27 cellular contexts compared by ENCODE assay signal in the genomic region with DNA sequence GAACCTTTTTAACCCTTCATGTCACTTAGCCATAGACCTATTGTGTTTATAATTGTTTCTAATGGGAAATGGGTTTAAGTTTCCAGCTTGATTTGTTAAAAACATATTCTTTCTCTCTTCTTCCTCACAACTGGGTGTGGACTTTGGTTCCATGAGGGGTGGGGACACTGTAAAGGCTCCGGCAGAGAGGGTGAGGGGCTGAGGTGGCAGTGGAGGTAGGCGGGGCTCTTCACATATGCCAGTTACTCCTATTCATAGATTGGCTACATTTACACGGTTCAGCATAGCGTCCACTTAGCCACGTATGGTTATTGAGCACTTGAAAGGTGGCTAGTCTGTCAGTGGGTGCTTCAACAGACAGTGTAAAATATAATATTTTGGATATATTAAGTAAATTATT. TPM values are rescaled to one million over a fixed set of nuclear protein-coding genes. Genes with fewer than 3 reads are reported as not detected.
A peak's percentile ranks its signal among the peaks of the same experiment; 100 is the strongest.
DNase-seq lines count a peak whose midpoint lies in the region; ATAC-seq, FAIRE-seq and TF ChIP-seq lines count a peak whose summit lies in the region.
"Had no signal": no experiment of that assay in that cellular context is flagged by ENCODE, and none has a peak within 500 bp of the region (broad histone marks: within the 10 kb centered on the region; RNA-seq: fewer than 3 reads in every experiment).

No MANE protein-coding gene starts in this region.

- H2BK15ac ChIP-seq in mesendoderm (replicated peaks; ENCODE audit: low read depth) = no peak overlapping the region

- WGBS in K562 (ENCODE audit: insufficient coverage, low coverage, missing lambda C conversion rate) = 5% methylated on average over 5 of the region's 5 CpGs
- no CpG with 5 or more reads among the region's 5 CpGs for WGBS in mesendoderm (ENCODE audit: extremely low coverage, insufficient coverage, low lambda C conversion rate)

- H3K36me3 ChIP-seq in CD8-positive, alpha-beta memory T cell (ENCODE audit: insufficient read depth, low read length) = no peaks in the 10 kb centered on the region
- peaks cover 22% of the 10 kb centered on the region for H3K36me3 ChIP-seq in K562 (ENCODE audit: control insufficient read depth, insufficient read depth, low read length)
- no peaks in the 10 kb centered on the region for H3K36me3 ChIP-seq in mesendoderm (ENCODE audit: control insufficient read depth, insufficient read depth, low read length)
- no peaks in the 10 kb centered on the region for H3K36me3 ChIP-seq in osteoblast (ENCODE audit: insufficient read depth, low read length)

- no peak for TF ChIP-seq EP300 in K562 (IDR thresholded peaks at IDR 0.05; ENCODE audit: low read length)

- no peak overlapping the region for H4K8ac ChIP-seq in mesendoderm (ENCODE audit: low read depth, low read length)

- ATAC-seq in K562 (peak; percentile 4; the same call in 1 of the 3 replicates), foreskin keratinocyte (no peak)
- ATAC-seq: Panc1 had no signal

- peaks cover 0 to 17% (median 0%) of the 10 kb centered on the region in 3 donors for H3K36me3 Mint-ChIP-seq in CD8-positive, alpha-beta memory T cell

- H3K4me1 Mint-ChIP-seq in CD8-positive, alpha-beta memory T cell = peaks cover 35 to 79% (median 38%) of the 10 kb centered on the region in 3 donors

- H3K4me1 ChIP-seq in CD8-positive, alpha-beta memory T cell (ENCODE audit: insufficient read depth, low read length) = peaks cover 14% of the 10 kb centered on the region
- H3K4me1 ChIP-seq in K562 (replicated peaks in 1 of 2; ENCODE audit: control insufficient read depth in 2 of 2, insufficient read depth in 2 of 2, low read length in 2 of 2) (peaks cover 11 to 59% of the 10 kb centered on the region in 2 experiments; a peak in 4 of 5 replicates), mesendoderm (ENCODE audit: control insufficient read depth, low read depth, low read length) (no peaks in the 10 kb centered on the region), osteoblast (ENCODE audit: insufficient read depth, low read length) (no peaks in the 10 kb centered on the region), foreskin keratinocyte (peaks cover 12% of the 10 kb centered on the region)

- H3K23ac ChIP-seq in mesendoderm (ENCODE audit: low read length) = no peak overlapping the region

- H4K5ac ChIP-seq in mesendoderm (ENCODE audit: low read length) = no peak overlapping the region

- no peaks in the 10 kb centered on the region for H3K79me1 ChIP-seq in mesendoderm (ENCODE audit: low read length)

- H3K4me3 ChIP-seq in CD8-positive, alpha-beta memory T cell (ENCODE audit: low read length) = no peak overlapping the region
- H3K4me3 ChIP-seq in K562 = no peak overlapping the region
- H3K4me3 ChIP-seq in mesendoderm (ENCODE audit: low read length) = no peak overlapping the region
- no peak overlapping the region for H3K4me3 ChIP-seq in osteoblast (ENCODE audit: insufficient read depth, low read length)
- H3K4me3 ChIP-seq: BLaER1 treated with 17β-estradiol and CSF1 and Interleukin-3, amounts not matched to agents 10 nM and 100 nM had no signal

- no peak overlapping the region for H3K4me3 Mint-ChIP-seq in CD8-positive, alpha-beta memory T cell
- H3K4me3 Mint-ChIP-seq: CD4-positive, alpha-beta memory T cell; IgD-negative memory B cell had no signal

- H4K20me1 ChIP-seq in K562 (replicated peaks; ENCODE audit: control insufficient read depth, insufficient read depth, low read length) = no peaks in the 10 kb centered on the region
- H4K20me1 ChIP-seq in osteoblast (ENCODE audit: insufficient read depth, low read length) = no peaks in the 10 kb centered on the region

- no peak overlapping the region for H3K4ac ChIP-seq in mesendoderm (ENCODE audit: low read depth, low read length)

- TF ChIP-seq CTCF in K562 (IDR thresholded peaks at IDR 0.05 in 2 of 3, conservative IDR thresholded peaks at IDR 0.05 in 1 of 3; ENCODE audit: insufficient read depth in 2 of 3, low read depth in 1 of 3, low read length in 3 of 3) (no peak), osteoblast (IDR thresholded peaks at IDR 0.05; ENCODE audit: extremely low read depth, low read depth, low read length) (no peak), foreskin keratinocyte (conservative IDR thresholded peaks at IDR 0.05) (no peak)

- H2AFZ ChIP-seq in K562 (ENCODE audit: low read depth, low read length) (peak overlapping the region; percentile 57), osteoblast (ENCODE audit: low read length) (no peak overlapping the region)

- peak overlapping the region; percentile 56 for H3K56ac ChIP-seq in mesendoderm (ENCODE audit: low read length)

- H3K18ac ChIP-seq in mesendoderm (ENCODE audit: low read length) = no peak overlapping the region

- in situ Hi-C loops in K562 (cut with MboI) = no loop called here

- H3K4me2 ChIP-seq in K562 (ENCODE audit: insufficient read depth, low read length) = peak overlapping the region; percentile 63
- no peak overlapping the region for H3K4me2 ChIP-seq in mesendoderm (ENCODE audit: low read length)
- H3K4me2 ChIP-seq in osteoblast (ENCODE audit: insufficient read depth, low read length) = no peak overlapping the region
- H3K4me2 ChIP-seq: BLaER1 treated with 17β-estradiol and CSF1 and Interleukin-3, amounts not matched to agents 10 nM and 100 nM had no signal

- no peaks in the 10 kb centered on the region for H3K9me3 Mint-ChIP-seq in CD8-positive, alpha-beta memory T cell
- H3K9me3 Mint-ChIP-seq: CD4-positive, alpha-beta memory T cell; IgD-negative memory B cell had no signal

- H3K9ac ChIP-seq in K562 (ENCODE audit: insufficient read depth in 1 of 2, low read depth in 2 of 2, low read length in 2 of 2) (peak overlapping the region in 1 of 2 experiments; percentile 64; a peak in 2 of 4 replicates), mesendoderm (ENCODE audit: low read length) (no peak overlapping the region)
- H3K9ac ChIP-seq: BLaER1 treated with 17β-estradiol and CSF1 and Interleukin-3, amounts not matched to agents 10 nM and 100 nM had no signal

- H3K79me2 ChIP-seq in K562 (ENCODE audit: control insufficient read depth, insufficient read depth, low read length) (peaks cover 100% of the 10 kb centered on the region), mesendoderm (ENCODE audit: control insufficient read depth, insufficient read depth, low read length) (no peaks in the 10 kb centered on the region), osteoblast (ENCODE audit: insufficient read depth, low read length) (no peaks in the 10 kb centered on the region)

- H3K9me1 ChIP-seq in K562 (ENCODE audit: control insufficient read depth, insufficient read depth, low read length) = no peaks in the 10 kb centered on the region

- peak overlapping the region in 1 of 8 donors; percentile 5 for H3K27ac Mint-ChIP-seq in CD8-positive, alpha-beta memory T cell
- H3K27ac Mint-ChIP-seq: IgD-negative memory B cell had no signal

- TF ChIP-seq RAD21 in K562 (CRISPR knock-in tag; conservative IDR thresholded peaks at IDR 0.05 in 1 of 2, IDR thresholded peaks at IDR 0.05 in 1 of 2) = no peak

- no peak for DNase-seq in CD8-positive, alpha-beta memory T cell
- DNase-seq in NCI-H2227 (lab: John Stamatoyannopoulos, UW; ENCODE audit: unreplicated experiment) (peak; percentile 41), K562 (ENCODE audit: extremely low read depth in 1 of 4, low spot score in 3 of 4) (peak in 2 of 4 experiments; percentile 11 to 16), mesendoderm (no peak), osteoblast (ENCODE audit: insufficient read length, low spot score, missing footprints) (no peak), foreskin keratinocyte (no peak), urothelium cell line (ENCODE audit: low spot score) (no peak)
- no peak for DNase-seq in activated CD4-positive, alpha-beta T cell treated with anti-CD3 and anti-CD28 coated beads for 48 hours
- DNase-seq: AML-193; CD4-positive, alpha-beta memory T cell; DMS 273 treated with DMSO at 0.1 percent for 48 hours; DMS79; EL; GF-D8; HCEC 1CT; NCI-H1092; NCI-H1417 treated with DMSO at 0.1 percent for 48 hours; NCI-H1694 treated with DMSO at 0.1 percent for 48 hours; NCI-H2171; NCI-H524; NCI-H82; SHP77 had no signal

- no TSS peak for BruUV-seq in K562 (replicated peaks; lab: Mats Ljungman, UMichigan)

- CTCF ChIA-PET in CD8-positive, alpha-beta memory T cell (lab: Charles Lee) = no interaction called here
- CTCF ChIA-PET in K562 (lab: Yijun Ruan, JAX; ENCODE audit: low intra/inter-chr PET ratio) = no interaction called here

- no peaks in the 10 kb centered on the region for H3K27me3 ChIP-seq in CD8-positive, alpha-beta memory T cell (ENCODE audit: insufficient read depth, low read length, poor library complexity, severe bottlenecking)
- H3K27me3 ChIP-seq in K562 (ENCODE audit: control insufficient read depth in 2 of 2, insufficient read depth in 2 of 2, low read length in 2 of 2) (no peaks in the 10 kb centered on the region), mesendoderm (ENCODE audit: insufficient read depth, low read length, poor library complexity) (no peaks in the 10 kb centered on the region), osteoblast (ENCODE audit: insufficient read depth, low read length) (no peaks in the 10 kb centered on the region), foreskin keratinocyte (no peaks in the 10 kb centered on the region)

- peak overlapping the region; percentile 16 for H3K27ac ChIP-seq in CD8-positive, alpha-beta memory T cell (ENCODE audit: low read depth, low read length)
- H3K27ac ChIP-seq in K562 (ENCODE audit: extremely low read depth, low read depth, low read length) (peak overlapping the region; percentile 53), mesendoderm (ENCODE audit: low read depth, low read length) (no peak overlapping the region), osteoblast (ENCODE audit: low read depth, low read length) (no peak overlapping the region), foreskin keratinocyte (no peak overlapping the region)
- H3K27ac ChIP-seq: BLaER1 treated with 17β-estradiol and CSF1 and Interleukin-3, amounts not matched to agents 10 nM and 100 nM; RWPE1 had no signal

- FAIRE-seq in K562 (lab: Jason Lieb, UNC) = peak; percentile 6
- FAIRE-seq in urothelium cell line (lab: Jason Lieb, UNC) = no peak
- FAIRE-seq: GM19239 had no signal

- H2BK120ac ChIP-seq in mesendoderm (ENCODE audit: low read depth, low read length) = no peak overlapping the region

- intact Hi-C loops in K562 (cut with micrococcal nuclease) = no loop called here

- H2BK5ac ChIP-seq in mesendoderm (ENCODE audit: low read length) = no peak overlapping the region

- no peaks in the 10 kb centered on the region for H3K9me3 ChIP-seq in CD8-positive, alpha-beta memory T cell (ENCODE audit: low read length)
- no peaks in the 10 kb centered on the region for H3K9me3 ChIP-seq in K562 (replicated peaks; ENCODE audit: control insufficient read depth, insufficient read depth, low read depth, low read length)
- no peaks in the 10 kb centered on the region for H3K9me3 ChIP-seq in osteoblast (ENCODE audit: low read depth, low read length)
- H3K9me3 ChIP-seq: BLaER1 treated with 17β-estradiol and CSF1 and Interleukin-3, amounts not matched to agents 10 nM and 100 nM had no signal

- no peak for TF ChIP-seq POLR2A in K562 (conservative IDR thresholded peaks at IDR 0.05)

- POLR2A ChIA-PET in CD8-positive, alpha-beta memory T cell (lab: Charles Lee) = no interaction called here
- POLR2A ChIA-PET in K562 (lab: Yijun Ruan, JAX) = no interaction called here

- peaks cover 0 to 13% of the 10 kb centered on the region in 2 donors for H3K27me3 Mint-ChIP-seq in CD8-positive, alpha-beta memory T cell
- H3K27me3 Mint-ChIP-seq: CD4-positive, alpha-beta memory T cell; IgD-negative memory B cell had no signal

- H2AK5ac ChIP-seq in mesendoderm (ENCODE audit: low read length) = no peak overlapping the region

RNA-seq across cellular contexts. Expression of gene INTS6L, which starts 7.8 kb away (rescaled TPM):
- total RNA-seq in CD8-positive, alpha-beta memory T cell = 10 to 100 TPM; 19.4 to 20.2 TPM
- polyA plus RNA-seq in CD8-positive, alpha-beta memory T cell = 5.4 TPM
- total RNA-seq in K562 (2011; cell fraction: chromatin; rRNA removed; ENCODE audit: low replicate concordance) = 24.1 and 66.2 TPM in 2 replicates
- 14.2 and 18.3 TPM in 2 replicates for total RNA-seq in K562 (2011; cell fraction: nucleolus; rRNA removed)
- 26.8 and 37.5 TPM in 2 replicates for total RNA-seq in K562 (2011; cell fraction: nucleoplasm; rRNA removed)
- total RNA-seq in K562 (2014; rRNA removed) = 16.0 and 17.1 TPM in 2 replicates
- total RNA-seq in K562 (2014; rRNA removed; fragmentation: Illumina TruSeq; extraction: Trizol) = 21.9 and 22.7 TPM in 2 replicates
- 42.0 and 44.9 TPM in 2 replicates for total RNA-seq in K562 (2015; rRNA removed; fragmentation: Illumina TruSeq; extraction: Trizol)
- total RNA-seq in K562 (2021) = 17.8 and 19.7 TPM in 2 replicates
- 29.6 and 41.7 TPM in 2 replicates for polyA plus RNA-seq in K562 (2011; rRNA removed)
- polyA plus RNA-seq in K562 (2011; cell fraction: cytosol; rRNA removed) = 7.1 and 10.3 TPM in 2 replicates
- polyA plus RNA-seq in K562 (2011; cell fraction: nucleus; rRNA removed) = 89.0 and 93.3 TPM in 2 replicates
- polyA plus RNA-seq in K562 (2012) = 19.6 and 20.4 TPM in 2 replicates
- 25.8 and 31.5 TPM in 2 replicates for polyA plus RNA-seq in K562 (2014; fragmentation: Illumina TruSeq; extraction: Trizol)
- polyA plus RNA-seq in K562 (2014; fragmentation: Nextera tagmentation; extraction: Ambion mirVana) = 10 to 100 TPM in 1 of 2 experiments, 1 to 10 TPM in 1; 6.1 to 10.8 TPM
- 32.1 and 40.5 TPM in 2 replicates for polyA plus RNA-seq in K562 (2014; rRNA removed)
- polyA minus RNA-seq in K562 (2011; rRNA and poly(A)+ RNA removed) = 16.4 and 17.2 TPM in 2 replicates
- polyA minus RNA-seq in K562 (2011; cell fraction: cytosol; rRNA and poly(A)+ RNA removed) = 6.3 and 6.6 TPM in 2 replicates
- polyA minus RNA-seq in K562 (2011; cell fraction: nucleus; rRNA and poly(A)+ RNA removed) = 24.9 and 33.8 TPM in 2 replicates
- 6.0 TPM for polyA plus RNA-seq in mesendoderm (2013, experiment 1 of 2)
- 5.9 TPM for polyA plus RNA-seq in mesendoderm (2013, experiment 2 of 2)
- total RNA-seq in osteoblast = 4.4 and 4.7 TPM in 2 replicates
- total RNA-seq in foreskin keratinocyte = 6.0 and 6.5 TPM in 2 replicates
- 3.1 and 3.4 TPM in 2 replicates for polyA plus RNA-seq in foreskin keratinocyte

Comparison
In these comparisons a context has a peak if more than half of its experiments do, and no peak if none do; other contexts are left out.
1. H3K27ac ChIP-seq: peak in CD8-positive, alpha-beta memory T cell (single experiment) and K562 (single experiment); none in mesendoderm (single experiment), osteoblast (single experiment) and foreskin keratinocyte (single experiment).